ENCODE assay signal across 25 cellular contexts in genomic region chr18:74509856-74510769, GRCh38. TPM values are rescaled to one million over a fixed set of nuclear protein-coding genes. Genes with fewer than 3 reads are reported as not detected.
DNase-seq lines count a peak whose midpoint lies in the region; ATAC-seq and TF ChIP-seq lines count a peak whose summit lies in the region.
"Had no signal": no experiment of that assay in that cellular context is flagged by ENCODE, and none has a peak within 500 bp of the region (broad histone marks: within the 10 kb centered on the region; RNA-seq: fewer than 3 reads in every experiment).

No MANE protein-coding gene starts in this region.

- H3K36me3 Mint-ChIP-seq in activated naive CD4-positive, alpha-beta T cell treated with anti-CD3 and anti-CD28 coated beads, Interleukin-2, amount 10 ng/mL, durations not matched to agents 7 days and 5 days: peaks cover 58% of the 10 kb centered on the region
- peaks cover 74 to 78% of the 10 kb centered on the region in 2 donors for H3K36me3 Mint-ChIP-seq in stimulated activated naive B cell treated with anti-CD40 and anti-IgM and Interleukin-4, amounts not matched to agents 10 μg/mL and 1 μg/mL and 100 μg/mL, for 72 hours
- peaks cover 90% of the 10 kb centered on the region for H3K36me3 Mint-ChIP-seq in Calu3 (ENCODE audit: insufficient read depth, unreplicated experiment)

- peak; percentile 15 for DNase-seq in activated naive CD4-positive, alpha-beta T cell treated with anti-CD3 and anti-CD28 coated beads, Interleukin-2, amount 10 ng/mL, durations not matched to agents 7 days and 5 days
- no peak for DNase-seq in activated naive CD4-positive, alpha-beta T cell treated with anti-CD3 and anti-CD28 coated beads, Interleukin-2, amount 50 U/mL, for 16 hours
- DNase-seq in islet precursor cell (peak; percentile 35), NCI-H1436 (lab: John Stamatoyannopoulos, UW) (no peak), Calu3 (no peak), NCI-H1930 (lab: John Stamatoyannopoulos, UW) (no peak)
- no peak for DNase-seq in stimulated activated naive B cell treated with anti-CD40 and anti-IgM and Interleukin-4, amounts not matched to agents 10 μg/mL and 1 μg/mL and 100 μg/mL, for 72 hours
- DNase-seq: COR-L47, DMS153, GDM1, GOT3, KG1, NCI-H1105 treated with DMSO at 0.1 percent for 48 hours, NCI-H1694 treated with DMSO at 0.1 percent for 48 hours, NCI-H2107, NCI-H226, NCI-H524, NCI-H82, PC-3, RPMI8226, SHP77 treated with DMSO at 0.1 percent for 48 hours had no signal

- H3K27ac ChIP-seq in angular gyrus (ENCODE audit: low read depth, low read length): peak overlapping the region; percentile 95

- ATAC-seq in stimulated activated naive B cell treated with anti-CD40 and anti-IgM and Interleukin-4, amounts not matched to agents 10 μg/mL and 1 μg/mL and 100 μg/mL, for 72 hours (replicated peaks): no peak
- ATAC-seq: PC-3 had no signal

- no peaks in the 10 kb centered on the region for H3K27me3 Mint-ChIP-seq in activated naive CD4-positive, alpha-beta T cell treated with anti-CD3 and anti-CD28 coated beads, Interleukin-2, amount 10 ng/mL, durations not matched to agents 7 days and 5 days
- H3K27me3 Mint-ChIP-seq in stimulated activated naive B cell treated with anti-CD40 and anti-IgM and Interleukin-4, amounts not matched to agents 10 μg/mL and 1 μg/mL and 100 μg/mL, for 72 hours: no peaks in the 10 kb centered on the region
- H3K27me3 Mint-ChIP-seq in Calu3 (ENCODE audit: unreplicated experiment): no peaks in the 10 kb centered on the region
- H3K27me3 Mint-ChIP-seq: B cell had no signal

- peaks cover 7% of the 10 kb centered on the region for H3K4me1 Mint-ChIP-seq in activated naive CD4-positive, alpha-beta T cell treated with anti-CD3 and anti-CD28 coated beads, Interleukin-2, amount 10 ng/mL, durations not matched to agents 7 days and 5 days
- peaks cover 22 to 40% of the 10 kb centered on the region in 2 donors for H3K4me1 Mint-ChIP-seq in stimulated activated naive B cell treated with anti-CD40 and anti-IgM and Interleukin-4, amounts not matched to agents 10 μg/mL and 1 μg/mL and 100 μg/mL, for 72 hours
- H3K4me1 Mint-ChIP-seq in Calu3 (ENCODE audit: low read depth, unreplicated experiment): no peaks in the 10 kb centered on the region

- CTCF ChIA-PET in activated naive CD4-positive, alpha-beta T cell treated with anti-CD3 and anti-CD28 coated beads, Interleukin-2, amount 10 ng/mL, durations not matched to agents 7 days and 5 days (lab: Charles Lee): no interaction called here
- CTCF ChIA-PET in Calu3 (lab: Charles Lee): no interaction called here

- intact Hi-C loops in Calu3 (cut with micrococcal nuclease; ENCODE audit: unreplicated experiment): no loop called here

- H3K27ac Mint-ChIP-seq in activated naive CD4-positive, alpha-beta T cell treated with anti-CD3 and anti-CD28 coated beads, Interleukin-2, amount 10 ng/mL, durations not matched to agents 7 days and 5 days: no peak overlapping the region
- H3K27ac Mint-ChIP-seq in stimulated activated naive B cell treated with anti-CD40 and anti-IgM and Interleukin-4, amounts not matched to agents 10 μg/mL and 1 μg/mL and 100 μg/mL, for 72 hours: peak overlapping the region; percentile 31
- no peak overlapping the region for H3K27ac Mint-ChIP-seq in Calu3 (ENCODE audit: unreplicated experiment)
- H3K27ac Mint-ChIP-seq: B cell had no signal

- no peaks in the 10 kb centered on the region for H3K9me3 Mint-ChIP-seq in activated naive CD4-positive, alpha-beta T cell treated with anti-CD3 and anti-CD28 coated beads, Interleukin-2, amount 10 ng/mL, durations not matched to agents 7 days and 5 days
- H3K9me3 Mint-ChIP-seq in stimulated activated naive B cell treated with anti-CD40 and anti-IgM and Interleukin-4, amounts not matched to agents 10 μg/mL and 1 μg/mL and 100 μg/mL, for 72 hours: no peaks in the 10 kb centered on the region
- no peaks in the 10 kb centered on the region for H3K9me3 Mint-ChIP-seq in Calu3 (ENCODE audit: low read depth, unreplicated experiment)

- no peak for TF ChIP-seq CTCF in Calu3 (IDR thresholded peaks at IDR 0.05; ENCODE audit: unreplicated experiment)

- no peak overlapping the region for H3K4me3 Mint-ChIP-seq in activated naive CD4-positive, alpha-beta T cell treated with anti-CD3 and anti-CD28 coated beads, Interleukin-2, amount 10 ng/mL, durations not matched to agents 7 days and 5 days
- no peak overlapping the region for H3K4me3 Mint-ChIP-seq in stimulated activated naive B cell treated with anti-CD40 and anti-IgM and Interleukin-4, amounts not matched to agents 10 μg/mL and 1 μg/mL and 100 μg/mL, for 72 hours
- H3K4me3 Mint-ChIP-seq in Calu3 (ENCODE audit: low read depth, unreplicated experiment): no peak overlapping the region
- H3K4me3 Mint-ChIP-seq: B cell had no signal

- BruUV-seq in Calu3 (replicated peaks; lab: Mats Ljungman, UMichigan): no TSS peak

RNA-seq across cellular contexts. Expression of gene CNDP2, which starts 13.9 kb away (rescaled TPM):
- 279 and 312 TPM in 2 replicates for total RNA-seq in Calu3 (2022)

RNA-seq across cellular contexts. Expression of gene CNDP1, which starts 24.2 kb away (rescaled TPM):
- total RNA-seq in Calu3 (2022): not detected in 2 replicates
- total RNA-seq: A172, Daoy, PC-3 had no signal

RNA-seq across cellular contexts. Expression of gene DIPK1C, which starts 53.0 kb away (rescaled TPM):
- total RNA-seq in Calu3 (2022): not detected in 2 replicates
- total RNA-seq: A172, B cell, Daoy, PC-3 had no signal

Comparison
In these comparisons a context has a peak if more than half of its experiments do, and no peak if none do; other contexts are left out.
1. DNase-seq: peak in activated naive CD4-positive, alpha-beta T cell treated with anti-CD3 and anti-CD28 coated beads, Interleukin-2, amount 10 ng/mL, durations not matched to agents 7 days and 5 days (single experiment) and islet precursor cell (single experiment); none in activated naive CD4-positive, alpha-beta T cell treated with anti-CD3 and anti-CD28 coated beads, Interleukin-2, amount 50 U/mL, for 16 hours (single experiment), stimulated activated naive B cell treated with anti-CD40 and anti-IgM and Interleukin-4, amounts not matched to agents 10 μg/mL and 1 μg/mL and 100 μg/mL, for 72 hours (single experiment), NCI-H1436 (single experiment), Calu3 (single experiment) and NCI-H1930 (0 of 2).